ENCODE assay signal across 29 cellular contexts in the genomic region with DNA sequence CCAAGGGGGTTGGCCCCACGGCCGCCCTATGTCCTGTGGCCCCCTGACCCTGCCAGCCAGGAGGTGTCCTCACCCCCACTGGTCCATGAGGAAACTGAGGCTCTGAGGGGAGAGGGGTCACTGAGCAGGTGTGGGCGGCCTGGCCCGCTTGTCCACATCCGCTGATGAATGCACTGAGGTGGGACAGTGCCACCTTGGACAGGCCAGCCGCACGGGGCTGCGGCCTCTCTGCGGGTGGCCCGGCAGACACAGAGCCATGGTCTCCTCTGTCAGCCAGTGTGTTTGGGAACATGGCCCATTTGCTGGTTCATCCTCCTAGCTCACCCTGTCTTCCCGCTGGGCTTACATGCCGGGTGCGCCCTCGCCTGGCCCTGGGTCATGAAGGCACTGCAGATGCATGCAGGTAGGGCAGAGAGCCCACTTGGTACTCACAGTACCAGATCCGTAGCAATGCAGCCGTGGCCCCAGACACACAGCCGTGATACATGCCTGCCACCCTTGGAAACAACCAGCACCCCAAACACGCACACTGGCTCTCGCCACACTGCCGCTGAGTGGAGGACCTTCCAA.
DNase-seq lines count a peak whose midpoint lies in the region; FAIRE-seq and TF ChIP-seq lines count a peak whose summit lies in the region.
"Had no signal": no experiment of that assay in that cellular context is flagged by ENCODE, and none has a peak within 500 bp of the region (broad histone marks: within the 10 kb centered on the region; RNA-seq: fewer than 3 reads in every experiment).

No MANE protein-coding gene starts in this region.

- H3K4me1 ChIP-seq in keratinocyte (ENCODE audit: control insufficient read depth, extremely low read depth, insufficient read depth, low read length), result no peaks in the 10 kb centered on the region
- H3K4me1 ChIP-seq: colonic mucosa, right atrium auricular region had no signal

- no peak for FAIRE-seq in keratinocyte (lab: Jason Lieb, UNC)

- peak; percentile 39 for TF ChIP-seq RAD21 in Ishikawa (IDR thresholded peaks at IDR 0.05; ENCODE audit: low read depth)

- no peak overlapping the region for H3K4me2 ChIP-seq in keratinocyte (ENCODE audit: control insufficient read depth, extremely low read depth, insufficient read depth, low read depth, low read length)
- H3K4me2 ChIP-seq: KMS-11, PC-9 had no signal

- H3K27me3 ChIP-seq in keratinocyte (ENCODE audit: control insufficient read depth, extremely low read depth, insufficient read depth, low read length), result peaks cover 60% of the 10 kb centered on the region
- H3K27me3 ChIP-seq: cardiac muscle cell, right atrium auricular region had no signal

- H3K4me3 ChIP-seq in keratinocyte (ENCODE audit: control insufficient read depth in 2 of 3, extremely low read depth in 1 of 3, insufficient read depth in 2 of 3, low read depth in 1 of 3, low read length in 3 of 3), result no peak overlapping the region
- H3K4me3 ChIP-seq: cardiac muscle cell, colonic mucosa, PC-9, right atrium auricular region had no signal

- peak in 2 of 3 experiments; percentile 52 to 70 for TF ChIP-seq CTCF in keratinocyte (optimal IDR thresholded peaks at IDR 0.05 in 1 of 3, IDR thresholded peaks at IDR 0.05 in 1 of 3, conservative IDR thresholded peaks at IDR 0.05 in 1 of 3; ENCODE audit: extremely low read depth in 1 of 3, insufficient read depth in 2 of 3, low read length in 3 of 3)

- DNase-seq in DMS53 (lab: John Stamatoyannopoulos, UW), result peak; percentile 17
- no peak for DNase-seq in DMS53 treated with DMSO at 0.1 percent for 48 hours (lab: John Stamatoyannopoulos, UW; ENCODE audit: unreplicated experiment)
- DNase-seq in RPMI7951 (ENCODE audit: low read depth), result peak; percentile 11
- DNase-seq in keratinocyte (ENCODE audit: low read depth, low spot score), result no peak
- no peak for DNase-seq in DMS153 (lab: John Stamatoyannopoulos, UW)
- DNase-seq in iPS-NIHi7 (ENCODE audit: extremely low spot score), result no peak
- no peak for DNase-seq in SKM-1 treated with dmso at 0.1 percent for 144 hours (lab: John Stamatoyannopoulos, UW; ENCODE audit: unreplicated experiment)
- DNase-seq: 8988T; activated B cell treated with CpG ODN at 0.5 μM for 24 hours; activated CD4-positive, alpha-beta T cell treated with anti-CD3 and anti-CD28 coated beads, Interleukin-2, amount 10 ng/mL, durations not matched to agents 7 days and 5 days; activated effector memory CD4-positive, alpha-beta T cell treated with Interleukin-2 at 50 U/mL for 16 hours; activated T-cell treated with anti-CD3 and anti-CD28 coated beads, Interleukin-2, amount 50 U/mL, for 1 hour; anterior cingulate cortex; colonic mucosa; effector memory CD4-positive, alpha-beta T cell; erythroblast; HFFc6; NCI-H1694; NCI-H2171; NCI-H524; PC-9; SHP77 treated with DMSO at 0.1 percent for 48 hours; stimulated activated CD4-positive, alpha-beta T cell treated with anti-CD3 and anti-CD28 coated beads, Interleukin-1b, Interleukin-23, amount 100 ng/mL, for 48 hours; stimulated activated naive CD8-positive, alpha-beta T cell treated with anti-CD3 and anti-CD28 coated beads, Interleukin-15, Interleukin-2, amounts not matched to agents 100 U/mL and 50 U/mL, for 24 hours; T1000 had no signal

- no peaks in the 10 kb centered on the region for H4K20me1 ChIP-seq in keratinocyte (ENCODE audit: control insufficient read depth, extremely low read depth, insufficient read depth, low read length)

- H3K9me1 ChIP-seq in keratinocyte (ENCODE audit: control insufficient read depth, extremely low read depth, insufficient read depth, low read length), result no peaks in the 10 kb centered on the region

- H3K36me3 ChIP-seq in keratinocyte (ENCODE audit: control insufficient read depth in 2 of 2, extremely low read depth in 1 of 2, insufficient read depth in 2 of 2, low read length in 2 of 2), result no peaks in the 10 kb centered on the region
- H3K36me3 ChIP-seq: cardiac muscle cell, colonic mucosa, right atrium auricular region had no signal

- H2AFZ ChIP-seq in keratinocyte (ENCODE audit: control insufficient read depth, low read length), result no peak overlapping the region
- H2AFZ ChIP-seq: PC-9 had no signal

- no peak for TF ChIP-seq EP300 in Ishikawa (IDR thresholded peaks at IDR 0.05; ENCODE audit: borderline replicate concordance)

- no peaks in the 10 kb centered on the region for H3K9me3 ChIP-seq in keratinocyte (ENCODE audit: control insufficient read depth, low read depth, low read length)
- H3K9me3 ChIP-seq: colonic mucosa, right atrium auricular region had no signal

- dilution Hi-C loops in keratinocyte (cut with MboI; ENCODE audit: extremely low pct_ligation_motif_present, low sequenced_read_pairs), result no loop called here

- no peaks in the 10 kb centered on the region for H3K79me2 ChIP-seq in keratinocyte (ENCODE audit: control insufficient read depth, insufficient read depth, low read length)

- H3K27ac ChIP-seq in keratinocyte (ENCODE audit: control insufficient read depth, insufficient read depth, low read length), result no peak overlapping the region
- H3K27ac ChIP-seq: cardiac muscle cell, colonic mucosa, KMS-11, PC-9, right atrium auricular region had no signal

- no peak overlapping the region for H3K9ac ChIP-seq in keratinocyte (ENCODE audit: control insufficient read depth, extremely low read depth, insufficient read depth, low read length)
- H3K9ac ChIP-seq: KMS-11 had no signal

TF ChIP-seq in Ishikawa, 13 proteins besides CTCF, POLR2A, EP300 and RAD21:
- TF ChIP-seq ZBTB7A (IDR thresholded peaks at IDR 0.05; ENCODE audit: low read depth) (no peak), USF1 (IDR thresholded peaks at IDR 0.05) (no peak), FOXM1 (IDR thresholded peaks at IDR 0.05; ENCODE audit: borderline replicate concordance, low read depth) (no peak), REST (IDR thresholded peaks at IDR 0.05; ENCODE audit: low read depth) (no peak), EGR1 (IDR thresholded peaks at IDR 0.05) (no peak), NFIC (IDR thresholded peaks at IDR 0.05) (no peak), CEBPB (IDR thresholded peaks at IDR 0.05) (no peak), YY1 (IDR thresholded peaks at IDR 0.05; ENCODE audit: low read depth) (no peak), TCF12 (IDR thresholded peaks at IDR 0.05; ENCODE audit: low read depth) (no peak), TAF1 (IDR thresholded peaks at IDR 0.05; ENCODE audit: low read depth) (no peak), CREB1 (IDR thresholded peaks at IDR 0.05; ENCODE audit: low read depth) (no peak), TEAD4 (IDR thresholded peaks at IDR 0.05) (no peak)
- TF ChIP-seq, protein P1, sequence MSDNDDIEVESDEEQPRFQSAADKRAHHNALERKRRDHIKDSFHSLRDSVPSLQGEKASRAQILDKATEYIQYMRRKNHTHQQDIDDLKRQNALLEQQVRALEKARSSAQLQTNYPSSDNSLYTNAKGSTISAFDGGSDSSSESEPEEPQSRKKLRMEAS (IDR thresholded peaks at IDR 0.05), result no peak

Comparison
In these comparisons a context has a peak if more than half of its experiments do, and no peak if none do; other contexts are left out.
1. DNase-seq: peak in DMS53 (single experiment) and RPMI7951 (single experiment); none in DMS53 treated with DMSO at 0.1 percent for 48 hours (single experiment), keratinocyte (single experiment), DMS153 (single experiment), iPS-NIHi7 (single experiment) and SKM-1 treated with dmso at 0.1 percent for 144 hours (single experiment).